In genomic region chr6:118660218-118660569, GRCh38 we compare ENCODE assay signal across 8 cellular contexts.
DNase-seq lines count a peak whose midpoint lies in the region; ATAC-seq and TF ChIP-seq lines count a peak whose summit lies in the region.

No MANE protein-coding gene starts in this region.

- H3K4me1 Mint-ChIP-seq in stimulated activated naive CD8-positive, alpha-beta T cell treated with anti-CD3 and anti-CD28 coated beads, Interleukin-15, Interleukin-2, amounts not matched to agents 100 ng/mL and 50 ng/mL, for 24 hours (ENCODE audit: low read depth): peaks cover 86% of the 10 kb centered on the region

- no peaks in the 10 kb centered on the region for H3K9me3 Mint-ChIP-seq in stimulated activated naive CD8-positive, alpha-beta T cell treated with anti-CD3 and anti-CD28 coated beads, Interleukin-15, Interleukin-2, amounts not matched to agents 100 ng/mL and 50 ng/mL, for 24 hours

- peak overlapping the region; percentile 54 for H3K4me3 Mint-ChIP-seq in stimulated activated naive CD8-positive, alpha-beta T cell treated with anti-CD3 and anti-CD28 coated beads, Interleukin-15, Interleukin-2, amounts not matched to agents 100 ng/mL and 50 ng/mL, for 24 hours

- TF ChIP-seq CTCF in choroid plexus epithelial cell (conservative IDR thresholded peaks at IDR 0.05; ENCODE audit: low read depth, low read length): no peak

- H3K36me3 Mint-ChIP-seq in stimulated activated naive CD8-positive, alpha-beta T cell treated with anti-CD3 and anti-CD28 coated beads, Interleukin-15, Interleukin-2, amounts not matched to agents 100 ng/mL and 50 ng/mL, for 24 hours (ENCODE audit: low read depth): peaks cover 41% of the 10 kb centered on the region

- DNase-seq in activated T-cell treated with anti-CD3 and anti-CD28 coated beads for 1 hour (ENCODE audit: low read depth) (peak; percentile 36), activated T-cell treated with anti-CD3 and anti-CD28 coated beads for 4 hours (no peak), T-helper 22 cell (ENCODE audit: low read depth) (peak; percentile 48), choroid plexus epithelial cell (ENCODE audit: low read depth) (peak; percentile 54)

- H3K27me3 Mint-ChIP-seq in stimulated activated naive CD8-positive, alpha-beta T cell treated with anti-CD3 and anti-CD28 coated beads, Interleukin-15, Interleukin-2, amounts not matched to agents 100 ng/mL and 50 ng/mL, for 24 hours: no peaks in the 10 kb centered on the region

- peak overlapping the region; percentile 91 for H3K27ac Mint-ChIP-seq in stimulated activated naive CD8-positive, alpha-beta T cell treated with anti-CD3 and anti-CD28 coated beads, Interleukin-15, Interleukin-2, amounts not matched to agents 100 ng/mL and 50 ng/mL, for 24 hours

- ATAC-seq in HG02798 (IDR thresholded peaks at IDR 0.05; ENCODE audit: poor library complexity, unreplicated experiment) (no peak), HG02981 (IDR thresholded peaks at IDR 0.05; ENCODE audit: unreplicated experiment) (no peak), HG03196 (IDR thresholded peaks at IDR 0.05; ENCODE audit: unreplicated experiment) (no peak)

- H3K4me3 ChIP-seq in choroid plexus epithelial cell (ENCODE audit: low read depth, low read length): no peak overlapping the region
